11 cellular contexts compared by ENCODE assay signal in the genomic region with DNA sequence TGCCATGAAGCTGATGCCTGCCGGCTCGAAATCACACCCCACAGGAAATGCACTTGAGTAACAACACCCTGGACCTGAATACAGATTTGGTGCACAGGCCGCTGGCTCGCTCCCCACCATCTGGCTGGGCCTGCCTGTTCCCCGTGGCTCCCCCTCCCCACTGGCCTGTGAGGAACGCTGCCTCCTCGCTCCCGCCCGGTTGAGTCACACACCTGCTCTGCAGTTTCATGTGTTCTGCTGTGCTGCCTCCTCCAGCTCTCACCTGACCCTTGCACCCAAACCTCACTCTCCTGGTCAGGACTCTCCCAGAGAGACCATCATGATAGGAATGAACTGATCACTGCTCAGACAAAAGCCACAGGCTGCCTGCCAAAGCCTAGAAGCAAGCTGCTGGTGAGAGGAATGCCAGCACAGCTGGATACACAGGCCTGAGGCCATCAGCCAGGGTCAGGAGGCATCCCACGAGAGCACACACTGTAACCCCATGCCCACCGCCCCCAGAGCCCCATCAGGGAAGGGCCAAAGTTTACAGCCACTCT. TPM values are rescaled to one million over a fixed set of nuclear protein-coding genes. Genes with fewer than 3 reads are reported as not detected.
DNase-seq lines count a peak whose midpoint lies in the region; ATAC-seq and TF ChIP-seq lines count a peak whose summit lies in the region.
"Had no signal": no experiment of that assay in that cellular context is flagged by ENCODE, and none has a peak within 500 bp of the region (broad histone marks: within the 10 kb centered on the region; RNA-seq: fewer than 3 reads in every experiment).

No MANE protein-coding gene starts in this region.

- no peak overlapping the region for H3K18ac ChIP-seq in mesendoderm (ENCODE audit: low read length)

- WGBS in mesendoderm (ENCODE audit: extremely low coverage, insufficient coverage, low lambda C conversion rate) = no CpG with 5 or more reads among the region's 11 CpGs
- WGBS in urinary bladder = 42% methylated on average over 11 of the region's 11 CpGs

- H3K9me3 ChIP-seq in right atrium auricular region = no peaks in the 10 kb centered on the region

- H2BK15ac ChIP-seq in mesendoderm (replicated peaks; ENCODE audit: low read depth) = no peak overlapping the region

- H2BK5ac ChIP-seq in mesendoderm (ENCODE audit: low read length) = no peak overlapping the region

- H3K27ac ChIP-seq in right atrium auricular region (peak overlapping the region in 1 of 2 donors; percentile 5), cingulate gyrus (ENCODE audit: low read depth, low read length) (peak overlapping the region; percentile 72), mesendoderm (ENCODE audit: low read depth, low read length) (no peak overlapping the region), urinary bladder (ENCODE audit: low read depth) (peak overlapping the region; percentile 33)

- TF ChIP-seq CTCF in right atrium auricular region (IDR thresholded peaks at IDR 0.05) = no peak

- H3K27me3 ChIP-seq in right atrium auricular region (no peaks in the 10 kb centered on the region), mesendoderm (ENCODE audit: insufficient read depth, low read length, poor library complexity) (no peaks in the 10 kb centered on the region)

- H4K8ac ChIP-seq in mesendoderm (ENCODE audit: low read depth, low read length) = no peak overlapping the region

- H3K79me2 ChIP-seq in mesendoderm (ENCODE audit: control insufficient read depth, insufficient read depth, low read length) = peaks cover 11% of the 10 kb centered on the region

- ATAC-seq in Right ventricle myocardium inferior = no peak

- H3K4me2 ChIP-seq in mesendoderm (ENCODE audit: low read length) = no peak overlapping the region

- no peak overlapping the region for H3K56ac ChIP-seq in mesendoderm (ENCODE audit: low read length)

- H3K9ac ChIP-seq in mesendoderm (ENCODE audit: low read length) = no peak overlapping the region

- DNase-seq in Right ventricle myocardium inferior (ENCODE audit: missing footprints) = peak; percentile 62
- no peak for DNase-seq in right atrium auricular region (ENCODE audit: low spot score)
- DNase-seq in mesendoderm = peak; percentile 49
- DNase-seq in activated CD4-positive, alpha-beta T cell treated with anti-CD3 and anti-CD28 coated beads, Interleukin-2, amount 50 U/mL, for 4 hours = no peak
- DNase-seq in activated gamma-delta T cell (lab: John Stamatoyannopoulos, UW) = no peak
- no peak for DNase-seq in NCI-H1417 (lab: John Stamatoyannopoulos, UW)
- DNase-seq: activated B cell treated with CpG ODN at 0.5 μM for 24 hours; CD4-positive, CD25-positive, alpha-beta regulatory T cell; Karpas-422 had no signal

- H2BK120ac ChIP-seq in mesendoderm (ENCODE audit: low read depth, low read length) = no peak overlapping the region

- no peak overlapping the region for H2AK5ac ChIP-seq in mesendoderm (ENCODE audit: low read length)

- H3K4me1 ChIP-seq in right atrium auricular region (peaks cover 0 to 14% of the 10 kb centered on the region in 2 donors), mesendoderm (ENCODE audit: control insufficient read depth, low read depth, low read length) (peaks cover 3% of the 10 kb centered on the region), urinary bladder (ENCODE audit: insufficient read depth) (peaks cover 6% of the 10 kb centered on the region)

- no peak overlapping the region for H3K4ac ChIP-seq in mesendoderm (ENCODE audit: low read depth, low read length)

- intact Hi-C loops in Right ventricle myocardium inferior (cut with DNase I) = no loop called here

- no peak overlapping the region for H3K4me3 ChIP-seq in right atrium auricular region
- no peak overlapping the region for H3K4me3 ChIP-seq in mesendoderm (ENCODE audit: low read length)
- no peak overlapping the region for H3K4me3 ChIP-seq in urinary bladder (ENCODE audit: low read depth, low read length)

- no peak overlapping the region for H3K23ac ChIP-seq in mesendoderm (ENCODE audit: low read length)

- H3K79me1 ChIP-seq in mesendoderm (ENCODE audit: low read length) = peaks cover 8% of the 10 kb centered on the region

- H4K5ac ChIP-seq in mesendoderm (ENCODE audit: low read length) = no peak overlapping the region

- H3K36me3 ChIP-seq in right atrium auricular region (peaks cover 10% of the 10 kb centered on the region), mesendoderm (ENCODE audit: control insufficient read depth, insufficient read depth, low read length) (no peaks in the 10 kb centered on the region), urinary bladder (ENCODE audit: insufficient read depth) (no peaks in the 10 kb centered on the region)

RNA-seq across cellular contexts. Expression of gene SIVA1, which starts 3.8 kb away (rescaled TPM):
- 54.4 TPM for total RNA-seq in Right ventricle myocardium inferior
- 100 to 1,000 TPM; 137 to 238 TPM for total RNA-seq in right atrium auricular region
- 151 TPM for polyA plus RNA-seq in mesendoderm (2013, experiment 1 of 2)
- 147 TPM for polyA plus RNA-seq in mesendoderm (2013, experiment 2 of 2)
- total RNA-seq in urinary bladder = 39.9 TPM
- polyA plus RNA-seq in urinary bladder = 280 TPM

RNA-seq across cellular contexts. Expression of gene ADSS1, which starts 25.2 kb away (rescaled TPM):
- total RNA-seq in Right ventricle myocardium inferior = 191 TPM
- total RNA-seq in right atrium auricular region = 100 to 1,000 TPM; 113 to 158 TPM
- 2.0 TPM for polyA plus RNA-seq in mesendoderm (2013, experiment 1 of 2)
- 2.1 TPM for polyA plus RNA-seq in mesendoderm (2013, experiment 2 of 2)
- 5.4 TPM for total RNA-seq in urinary bladder
- polyA plus RNA-seq in urinary bladder = 8.4 TPM

RNA-seq across cellular contexts. Expression of gene AKT1, which starts 46.4 kb away (rescaled TPM):
- total RNA-seq in Right ventricle myocardium inferior (134 TPM), right atrium auricular region (10 to 100 TPM; 77.7 to 93.8 TPM), urinary bladder (70.3 TPM)
- 32.4 TPM for polyA plus RNA-seq in mesendoderm (2013, experiment 1 of 2)
- 32.3 TPM for polyA plus RNA-seq in mesendoderm (2013, experiment 2 of 2)
- 162 TPM for polyA plus RNA-seq in urinary bladder

RNA-seq across cellular contexts. Expression of gene ZBTB42, which starts 51.7 kb away (rescaled TPM):
- total RNA-seq in Right ventricle myocardium inferior = 5.6 TPM
- 1 to 10 TPM; 8.5 to 9.0 TPM for total RNA-seq in right atrium auricular region
- polyA plus RNA-seq in mesendoderm (2013, experiment 1 of 2) = 0.67 TPM
- 0.73 TPM for polyA plus RNA-seq in mesendoderm (2013, experiment 2 of 2)
- total RNA-seq in urinary bladder = 3.5 TPM
- 6.3 TPM for polyA plus RNA-seq in urinary bladder

RNA-seq across cellular contexts. Expression of gene INF2, which starts 59.8 kb away (rescaled TPM):
- total RNA-seq in Right ventricle myocardium inferior = 31.1 TPM
- total RNA-seq in right atrium auricular region = 10 to 100 TPM; 21.9 to 43.5 TPM
- polyA plus RNA-seq in mesendoderm (2013, experiment 1 of 2) = 34.4 TPM
- polyA plus RNA-seq in mesendoderm (2013, experiment 2 of 2) = 34.6 TPM
- total RNA-seq in urinary bladder = 20.6 TPM
- 54.2 TPM for polyA plus RNA-seq in urinary bladder

Comparison
In these comparisons a context has a peak if more than half of its experiments do, and no peak if none do; other contexts are left out.
1. DNase-seq: peak in Right ventricle myocardium inferior (single experiment) and mesendoderm (single experiment); none in right atrium auricular region (single experiment), activated CD4-positive, alpha-beta T cell treated with anti-CD3 and anti-CD28 coated beads, Interleukin-2, amount 50 U/mL, for 4 hours (0 of 2), activated gamma-delta T cell (single experiment) and NCI-H1417 (0 of 3).
2. RNA of gene ADSS1, which starts 25.2 kb away (total RNA-seq): 191 TPM in Right ventricle myocardium inferior (single experiment) and 113 to 158 TPM in right atrium auricular region; 5.4 TPM in urinary bladder (single experiment); every median in the first group is over 10 times any median in the second.